In the genomic region with DNA sequence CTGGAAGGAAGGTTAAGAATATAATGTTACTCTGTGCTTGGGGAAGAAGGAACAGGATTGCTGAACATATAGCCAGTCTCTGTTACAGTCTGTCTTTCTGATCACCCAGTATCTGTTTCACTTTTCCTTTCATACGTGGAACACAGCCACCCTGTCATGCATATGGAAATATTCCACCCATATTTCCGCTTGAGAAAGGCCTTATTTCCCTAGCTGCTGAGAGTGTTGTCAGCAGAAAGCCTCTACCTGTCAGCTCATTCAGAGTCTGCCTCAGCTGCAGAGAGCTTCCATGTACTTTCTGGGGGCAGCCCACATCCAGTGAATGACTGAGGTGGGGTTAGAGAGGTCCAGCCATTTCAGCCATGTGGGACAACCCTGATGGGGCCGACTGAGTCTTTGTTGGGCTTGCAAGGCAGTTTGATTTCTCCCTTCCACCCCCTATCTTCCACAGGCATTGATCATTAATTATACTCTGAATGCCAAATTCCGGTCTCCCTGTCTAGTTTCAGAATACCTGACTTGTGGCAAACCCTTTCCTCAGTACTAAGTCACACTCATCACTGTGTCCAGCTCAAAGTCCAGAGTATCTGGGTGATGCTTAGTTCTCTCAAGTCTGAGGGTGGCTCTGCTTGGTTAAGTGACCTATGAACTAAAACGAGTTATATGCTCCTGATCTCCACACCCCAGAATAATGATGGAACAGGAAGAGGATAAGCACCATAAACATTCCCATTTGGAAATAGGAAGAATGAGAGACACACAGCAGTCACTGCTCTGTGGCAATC, we compare ENCODE assay signal across 10 cellular contexts. TPM values are rescaled to one million over a fixed set of nuclear protein-coding genes. Genes with fewer than 3 reads are reported as not detected.
A peak's percentile ranks its signal among the peaks of the same experiment; 100 is the strongest.
DNase-seq lines count a peak whose midpoint lies in the region; ATAC-seq and TF ChIP-seq lines count a peak whose summit lies in the region.
"Had no signal": no experiment of that assay in that cellular context is flagged by ENCODE, and none has a peak within 500 bp of the region (broad histone marks: within the 10 kb centered on the region; RNA-seq: fewer than 3 reads in every experiment).

No MANE protein-coding gene starts in this region.

- H3K9me2 ChIP-seq in SK-N-SH, result no peaks in the 10 kb centered on the region

- H3K27ac ChIP-seq in SK-N-SH (ENCODE audit: low read depth in 2 of 2, low read length in 1 of 2) (no peak overlapping the region), mesendoderm (ENCODE audit: low read depth, low read length) (no peak overlapping the region)

- H3K4me3 Mint-ChIP-seq in immature natural killer cell, result peak overlapping the region in 2 of 5 donors; percentile 3 to 33

- no peak overlapping the region for H4K5ac ChIP-seq in mesendoderm (ENCODE audit: low read length)

- no peak overlapping the region for H3K4me2 ChIP-seq in SK-N-SH
- H3K4me2 ChIP-seq in mesendoderm (ENCODE audit: low read length), result no peak overlapping the region

- no peaks in the 10 kb centered on the region for H3K9me3 ChIP-seq in SK-N-SH

- H3K79me1 ChIP-seq in mesendoderm (ENCODE audit: low read length), result no peaks in the 10 kb centered on the region

- no peaks in the 10 kb centered on the region for H3K9me3 Mint-ChIP-seq in immature natural killer cell

- CTCF ChIA-PET in SK-N-SH (lab: Yijun Ruan, JAX), result no interaction called here

- H3F3A ChIP-seq in SK-N-SH (replicated peaks; ENCODE audit: insufficient read depth), result no peaks in the 10 kb centered on the region

- TF ChIP-seq RAD21 in SK-N-SH (IDR thresholded peaks at IDR 0.05; ENCODE audit: low read length), result no peak

- POLR2A ChIA-PET in SK-N-SH (lab: Yijun Ruan, JAX), result no interaction called here

- H3K36me3 Mint-ChIP-seq in immature natural killer cell, result no peaks in the 10 kb centered on the region

- H3K56ac ChIP-seq in mesendoderm (ENCODE audit: low read length), result no peak overlapping the region

- H3K23ac ChIP-seq in mesendoderm (ENCODE audit: low read length), result no peak overlapping the region

- no peaks in the 10 kb centered on the region for H4K20me1 ChIP-seq in SK-N-SH (ENCODE audit: insufficient read depth)

- TF ChIP-seq CTCF in SK-N-SH (IDR thresholded peaks at IDR 0.05), result no peak

- H3K4me1 Mint-ChIP-seq in immature natural killer cell, result peaks cover 0 to 8% of the 10 kb centered on the region in 2 donors

- H3K4me3 ChIP-seq in SK-N-SH (ENCODE audit: low read depth in 2 of 2, low read length in 1 of 2) (no peak overlapping the region), mesendoderm (ENCODE audit: low read length) (no peak overlapping the region)

- peak; percentile 73 for ATAC-seq in GM18519 (IDR thresholded peaks at IDR 0.05; ENCODE audit: low FRiP score, unreplicated experiment)
- peak; percentile 95 for ATAC-seq in GM21390 (IDR thresholded peaks at IDR 0.05; ENCODE audit: unreplicated experiment)
- ATAC-seq in HG03460 (IDR thresholded peaks at IDR 0.05; ENCODE audit: unreplicated experiment), result peak; percentile 95
- ATAC-seq: Panc1 had no signal

- peak in 2 of 3 donors; percentile 4 to 15 for DNase-seq in immature natural killer cell
- no peak for DNase-seq in stimulated activated CD4-positive, alpha-beta T cell treated with anti-CD3 and anti-CD28 coated beads, Interleukin-4, amount 100 ng/mL, for 1 hour
- DNase-seq in stimulated activated CD4-positive, alpha-beta T cell treated with anti-CD3 and anti-CD28 coated beads, Interleukin-4, amount 100 ng/mL, for 4 hours, result no peak
- DNase-seq in SK-N-SH, result no peak
- no peak for DNase-seq in mesendoderm
- DNase-seq: retina had no signal

- H3K36me3 ChIP-seq in SK-N-SH (replicated peaks in 1 of 2; ENCODE audit: control insufficient read depth in 1 of 2, insufficient read depth in 2 of 2, low read length in 1 of 2) (no peaks in the 10 kb centered on the region), mesendoderm (ENCODE audit: control insufficient read depth, insufficient read depth, low read length) (no peaks in the 10 kb centered on the region)

- no peak overlapping the region for H2BK15ac ChIP-seq in mesendoderm (replicated peaks; ENCODE audit: low read depth)

- no peak overlapping the region for H4K8ac ChIP-seq in mesendoderm (ENCODE audit: low read depth, low read length)

- 26% methylated on average over 5 of the region's 5 CpGs for WGBS in SK-N-SH (ENCODE audit: low lambda C conversion rate)
- no CpG with 5 or more reads among the region's 5 CpGs for WGBS in mesendoderm (ENCODE audit: extremely low coverage, insufficient coverage, low lambda C conversion rate)

- no peak overlapping the region for H2AFZ ChIP-seq in SK-N-SH (ENCODE audit: low read depth)

- no peak overlapping the region for H2AK5ac ChIP-seq in mesendoderm (ENCODE audit: low read length)

- peaks cover 0 to 2% (median 2%) of the 10 kb centered on the region in 3 donors for H3K27me3 Mint-ChIP-seq in immature natural killer cell (ENCODE audit: low read depth in 3 of 3)

- no peak overlapping the region for H3K9ac ChIP-seq in SK-N-SH
- no peak overlapping the region for H3K9ac ChIP-seq in mesendoderm (ENCODE audit: low read length)

- H3K79me2 ChIP-seq in SK-N-SH (ENCODE audit: insufficient read depth), result no peaks in the 10 kb centered on the region
- H3K79me2 ChIP-seq in mesendoderm (ENCODE audit: control insufficient read depth, insufficient read depth, low read length), result no peaks in the 10 kb centered on the region

- H3K27me3 ChIP-seq in SK-N-SH (ENCODE audit: insufficient read depth) (no peaks in the 10 kb centered on the region), mesendoderm (ENCODE audit: insufficient read depth, low read length, poor library complexity) (no peaks in the 10 kb centered on the region)

- H2BK5ac ChIP-seq in mesendoderm (ENCODE audit: low read length), result no peak overlapping the region

- no peak overlapping the region for H2BK120ac ChIP-seq in mesendoderm (ENCODE audit: low read depth, low read length)

- H3K27ac Mint-ChIP-seq in immature natural killer cell, result peak overlapping the region in 5 of 6 donors; percentile 3 to 68 (median 52)

- no peak overlapping the region for H3K4ac ChIP-seq in mesendoderm (ENCODE audit: low read depth, low read length)

- H3K4me1 ChIP-seq in SK-N-SH (ENCODE audit: control insufficient read depth in 1 of 2, insufficient read depth in 2 of 2, low read depth in 1 of 2, low read length in 1 of 2) (no peaks in the 10 kb centered on the region), mesendoderm (ENCODE audit: control insufficient read depth, low read depth, low read length) (no peaks in the 10 kb centered on the region)

- TF ChIP-seq EP300 in SK-N-SH (IDR thresholded peaks at IDR 0.05; ENCODE audit: borderline replicate concordance in 1 of 2, low read depth in 1 of 2, low read length in 1 of 2), result no peak

- no peak overlapping the region for H3K18ac ChIP-seq in mesendoderm (ENCODE audit: low read length)

TF ChIP-seq in SK-N-SH, 30 proteins besides CTCF, POLR2A, EP300 and RAD21 (continues in another document):
- TF ChIP-seq FOXJ3 (CRISPR knock-in tag; IDR thresholded peaks at IDR 0.05) (no peak), TAF1 (IDR thresholded peaks at IDR 0.05; ENCODE audit: borderline replicate concordance, low read depth, low read length) (no peak), TCF12 (IDR thresholded peaks at IDR 0.05) (no peak), POLR2AphosphoS5 (IDR thresholded peaks at IDR 0.05; ENCODE audit: low read depth, low read length) (no peak), FOXM1 (IDR thresholded peaks at IDR 0.05; ENCODE audit: low read depth) (no peak)
- TF ChIP-seq, protein P1, sequence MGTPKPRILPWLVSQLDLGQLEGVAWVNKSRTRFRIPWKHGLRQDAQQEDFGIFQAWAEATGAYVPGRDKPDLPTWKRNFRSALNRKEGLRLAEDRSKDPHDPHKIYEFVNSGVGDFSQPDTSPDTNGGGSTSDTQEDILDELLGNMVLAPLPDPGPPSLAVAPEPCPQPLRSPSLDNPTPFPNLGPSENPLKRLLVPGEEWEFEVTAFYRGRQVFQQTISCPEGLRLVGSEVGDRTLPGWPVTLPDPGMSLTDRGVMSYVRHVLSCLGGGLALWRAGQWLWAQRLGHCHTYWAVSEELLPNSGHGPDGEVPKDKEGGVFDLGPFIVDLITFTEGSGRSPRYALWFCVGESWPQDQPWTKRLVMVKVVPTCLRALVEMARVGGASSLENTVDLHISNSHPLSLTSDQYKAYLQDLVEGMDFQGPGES (IDR thresholded peaks at IDR 0.05; ENCODE audit: low read depth, low read length), result no peak
- TF ChIP-seq, protein P2, sequence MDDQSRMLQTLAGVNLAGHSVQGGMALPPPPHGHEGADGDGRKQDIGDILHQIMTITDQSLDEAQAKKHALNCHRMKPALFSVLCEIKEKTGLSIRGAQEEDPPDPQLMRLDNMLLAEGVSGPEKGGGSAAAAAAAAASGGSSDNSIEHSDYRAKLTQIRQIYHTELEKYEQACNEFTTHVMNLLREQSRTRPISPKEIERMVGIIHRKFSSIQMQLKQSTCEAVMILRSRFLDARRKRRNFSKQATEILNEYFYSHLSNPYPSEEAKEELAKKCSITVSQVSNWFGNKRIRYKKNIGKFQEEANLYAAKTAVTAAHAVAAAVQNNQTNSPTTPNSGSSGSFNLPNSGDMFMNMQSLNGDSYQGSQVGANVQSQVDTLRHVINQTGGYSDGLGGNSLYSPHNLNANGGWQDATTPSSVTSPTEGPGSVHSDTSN (IDR thresholded peaks at IDR 0.05), result no peak
- TF ChIP-seq, protein P3, sequence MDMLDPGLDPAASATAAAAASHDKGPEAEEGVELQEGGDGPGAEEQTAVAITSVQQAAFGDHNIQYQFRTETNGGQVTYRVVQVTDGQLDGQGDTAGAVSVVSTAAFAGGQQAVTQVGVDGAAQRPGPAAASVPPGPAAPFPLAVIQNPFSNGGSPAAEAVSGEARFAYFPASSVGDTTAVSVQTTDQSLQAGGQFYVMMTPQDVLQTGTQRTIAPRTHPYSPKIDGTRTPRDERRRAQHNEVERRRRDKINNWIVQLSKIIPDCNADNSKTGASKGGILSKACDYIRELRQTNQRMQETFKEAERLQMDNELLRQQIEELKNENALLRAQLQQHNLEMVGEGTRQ (IDR thresholded peaks at IDR 0.05; ENCODE audit: borderline replicate concordance, low read depth, low read length), result no peak

RNA-seq across cellular contexts. Expression of a gene that starts 6.6 kb away (rescaled TPM):
- polyA plus RNA-seq in immature natural killer cell (not detected), SK-N-SH (2012; rRNA removed) (not detected in 2 replicates)
- polyA plus RNA-seq in SK-N-SH (2012; cell fraction: cytosol; rRNA removed), result not detected in 2 replicates
- not detected in 2 replicates for polyA plus RNA-seq in SK-N-SH (2012; cell fraction: nucleus; rRNA removed)
- polyA plus RNA-seq in mesendoderm (2013, experiment 1 of 2), result not detected
- polyA plus RNA-seq in mesendoderm (2013, experiment 2 of 2), result not detected

RNA-seq across cellular contexts. Expression of a gene that starts 22.5 kb away (rescaled TPM):
- polyA plus RNA-seq in immature natural killer cell (10 to 100 TPM; 18.0 to 37.5 (median 23.2) TPM), SK-N-SH (2012; rRNA removed) (12.7 and 13.3 TPM in 2 replicates)
- polyA plus RNA-seq in SK-N-SH (2012; cell fraction: cytosol; rRNA removed), result 10.7 and 12.5 TPM in 2 replicates
- polyA plus RNA-seq in SK-N-SH (2012; cell fraction: nucleus; rRNA removed), result 16.6 and 24.2 TPM in 2 replicates
- polyA plus RNA-seq in mesendoderm (2013, experiment 1 of 2), result 15.1 TPM
- 15.6 TPM for polyA plus RNA-seq in mesendoderm (2013, experiment 2 of 2)

RNA-seq across cellular contexts. Expression of a gene that starts 58.3 kb away (rescaled TPM):
- polyA plus RNA-seq in immature natural killer cell (10 to 100 TPM; 18.9 to 31.3 (median 27.0) TPM), SK-N-SH (2012; rRNA removed) (3.9 and 4.5 TPM in 2 replicates)
- polyA plus RNA-seq in SK-N-SH (2012; cell fraction: cytosol; rRNA removed), result 4.5 and 4.8 TPM in 2 replicates
- 2.0 and 2.2 TPM in 2 replicates for polyA plus RNA-seq in SK-N-SH (2012; cell fraction: nucleus; rRNA removed)
- 33.4 TPM for polyA plus RNA-seq in mesendoderm (2013, experiment 1 of 2)
- 33.1 TPM for polyA plus RNA-seq in mesendoderm (2013, experiment 2 of 2)

Comparison
In these comparisons a context has a peak if more than half of its experiments do, and no peak if none do; other contexts are left out.
1. DNase-seq: peak in immature natural killer cell (2 of 3); none in stimulated activated CD4-positive, alpha-beta T cell treated with anti-CD3 and anti-CD28 coated beads, Interleukin-4, amount 100 ng/mL, for 1 hour (single experiment), stimulated activated CD4-positive, alpha-beta T cell treated with anti-CD3 and anti-CD28 coated beads, Interleukin-4, amount 100 ng/mL, for 4 hours (0 of 2), SK-N-SH (single experiment) and mesendoderm (single experiment).
2. Peak in every context shown above with its lines, with median percentiles within 50 percentile points of each other: ATAC-seq.